ENCODE assay signal across 8 cellular contexts in genomic region chr2:199458806-199459285, GRCh38. TPM values are rescaled to one million over a fixed set of nuclear protein-coding genes. Genes with fewer than 3 reads are reported as not detected.
DNase-seq lines count a peak whose midpoint lies in the region; ATAC-seq and TF ChIP-seq lines count a peak whose summit lies in the region.

No MANE protein-coding gene starts in this region.

- peaks cover 43% of the 10 kb centered on the region for H3K79me2 ChIP-seq in OCI-LY7 (ENCODE audit: insufficient read depth, low read depth, low read length)

- H3K27me3 Mint-ChIP-seq in endothelial cell (ENCODE audit: unreplicated experiment) = peaks cover 18% of the 10 kb centered on the region

- H3K9me3 ChIP-seq in ES-I3 (ENCODE audit: control insufficient read depth, insufficient read depth, low read length) (no peaks in the 10 kb centered on the region), OCI-LY7 (ENCODE audit: low read length) (no peaks in the 10 kb centered on the region), ectodermal cell (ENCODE audit: control insufficient read depth, low read length) (no peaks in the 10 kb centered on the region), mucosa of rectum (ENCODE audit: control insufficient read depth in 2 of 2, low read length in 2 of 2) (no peaks in the 10 kb centered on the region)

- 0 to 1% methylated on average over 56 of the region's 56 CpGs for WGBS in ectodermal cell, 2 experiments

- peak overlapping the region; percentile 86 for H3K4me3 ChIP-seq in OCI-LY7 (ENCODE audit: low read depth, low read length, poor library complexity, severe bottlenecking)
- peak overlapping the region; percentile 60 for H3K4me3 ChIP-seq in ectodermal cell (ENCODE audit: insufficient read depth, low read depth, low read length)
- peak overlapping the region; percentile 91 to 97 for H3K4me3 ChIP-seq in mucosa of rectum (ENCODE audit: low read length in 2 of 2)

- H3K9me3 Mint-ChIP-seq in endothelial cell (ENCODE audit: unreplicated experiment) = no peaks in the 10 kb centered on the region

- no peak overlapping the region for H3K27ac Mint-ChIP-seq in endothelial cell (ENCODE audit: unreplicated experiment)

- H3K9me2 ChIP-seq in OCI-LY7 (ENCODE audit: insufficient read depth, low read length) = no peaks in the 10 kb centered on the region

- no peaks in the 10 kb centered on the region for H3K36me3 ChIP-seq in ES-I3 (ENCODE audit: insufficient read depth, low read length)
- peaks cover 13% of the 10 kb centered on the region for H3K36me3 ChIP-seq in OCI-LY7 (ENCODE audit: insufficient read depth, low read length)
- H3K36me3 ChIP-seq in ectodermal cell (ENCODE audit: control insufficient read depth, insufficient read depth, low read length) = no peaks in the 10 kb centered on the region
- peaks cover 0 to 4% of the 10 kb centered on the region in 2 donors for H3K36me3 ChIP-seq in mucosa of rectum (ENCODE audit: control insufficient read depth in 2 of 2, insufficient read depth in 2 of 2, low read length in 2 of 2)

- TF ChIP-seq CTCF in OCI-LY7 (conservative IDR thresholded peaks at IDR 0.05; ENCODE audit: low read length) = no peak
- TF ChIP-seq CTCF in endothelial cell (IDR thresholded peaks at IDR 0.05; ENCODE audit: unreplicated experiment) = no peak

- no TSS peak for BruUV-seq in OCI-LY7 (replicated peaks; lab: Mats Ljungman, UMichigan)

- peak overlapping the region; percentile 79 for H3K27ac ChIP-seq in OCI-LY7 (ENCODE audit: low read depth, low read length, poor library complexity, severe bottlenecking)
- peak overlapping the region; percentile 22 for H3K27ac ChIP-seq in ectodermal cell (ENCODE audit: insufficient read depth, low read depth, low read length, poor library complexity, severe bottlenecking)
- H3K27ac ChIP-seq in mucosa of rectum (ENCODE audit: low read depth in 2 of 2, low read length in 2 of 2) = peak overlapping the region; percentile 89 to 93

- H3K27me3 ChIP-seq in ectodermal cell (ENCODE audit: control insufficient read depth, insufficient read depth, low read length, poor library complexity, severe bottlenecking) = peaks cover 92% of the 10 kb centered on the region
- peaks cover 9 to 19% of the 10 kb centered on the region in 2 donors for H3K27me3 ChIP-seq in mucosa of rectum (ENCODE audit: control insufficient read depth in 2 of 2, insufficient read depth in 2 of 2, low read length in 2 of 2)

- H3K9ac ChIP-seq in ES-I3 (ENCODE audit: low read depth, low read length) (peak overlapping the region; percentile 88), mucosa of rectum (ENCODE audit: low read depth in 1 of 2, low read length in 2 of 2) (peak overlapping the region; percentile 85 to 95)

- no peaks in the 10 kb centered on the region for H3K36me3 Mint-ChIP-seq in endothelial cell (ENCODE audit: low read depth, unreplicated experiment)

- H2AFZ ChIP-seq in OCI-LY7 (ENCODE audit: low read length) = peak overlapping the region; percentile 91

- intact Hi-C loops in OCI-LY7 (cut with micrococcal nuclease; ENCODE audit: unreplicated experiment) = loop anchor here (5.0 kb wide), 2 partner anchors 547 to 762 kb away; no protein-coding TSS in a partner anchor

- H3K4me3 Mint-ChIP-seq in endothelial cell (ENCODE audit: unreplicated experiment) = no peak overlapping the region

- H3K4me2 ChIP-seq in OCI-LY7 (ENCODE audit: low read length) = peak overlapping the region; percentile 92

- peaks cover 3% of the 10 kb centered on the region; the same call in 1 of the 2 replicates for H4K20me1 ChIP-seq in OCI-LY7 (ENCODE audit: insufficient read depth, low read length)

- H3K4me1 Mint-ChIP-seq in endothelial cell (ENCODE audit: unreplicated experiment) = peaks cover 15% of the 10 kb centered on the region

- peaks cover 5% of the 10 kb centered on the region; the same call in 1 of the 2 replicates for H3K4me1 ChIP-seq in ES-I3 (ENCODE audit: insufficient read depth, low read length)
- peaks cover 40% of the 10 kb centered on the region for H3K4me1 ChIP-seq in OCI-LY7 (ENCODE audit: insufficient read depth, low read length, poor library complexity, severe bottlenecking)
- peaks cover 13% of the 10 kb centered on the region for H3K4me1 ChIP-seq in ectodermal cell (ENCODE audit: control insufficient read depth, insufficient read depth, low read length)
- peaks cover 4 to 6% of the 10 kb centered on the region in 2 donors for H3K4me1 ChIP-seq in mucosa of rectum (ENCODE audit: control insufficient read depth in 2 of 2, insufficient read depth in 2 of 2, low read length in 2 of 2)

- ATAC-seq in GM21825 (IDR thresholded peaks at IDR 0.05; ENCODE audit: unreplicated experiment) = peak; percentile 31

- DNase-seq in OCI-LY7 (ENCODE audit: low spot score) (peak; percentile 80), endothelial cell (ENCODE audit: low spot score) (no peak), ecto neural progenitor cell (ENCODE audit: low spot score) (no peak), DMS114 treated with DMSO at 0.1 percent for 48 hours (lab: John Stamatoyannopoulos, UW; ENCODE audit: unreplicated experiment) (no peak)

- POLR2A ChIA-PET in OCI-LY7 (lab: Charles Lee) = interaction anchor here (0.6 to 0.8 kb wide), 3 partner anchors 23 to 547 kb away, joined by 3 read pairs; no protein-coding TSS in a partner anchor

- CTCF ChIA-PET in OCI-LY7 (lab: Charles Lee; ENCODE audit: unreplicated experiment) = interaction anchor here (0.6 kb wide), 1 partner anchor 1431 kb away, joined by 5 read pairs; no protein-coding TSS in a partner anchor

RNA-seq across cellular contexts. Expression of gene SATB2, which starts 1.1 kb away (rescaled TPM):
- 26.1 and 30.7 TPM in 2 replicates for total RNA-seq in OCI-LY7 (2014; rRNA removed; shearing (Covaris generic))
- total RNA-seq in OCI-LY7 (2022) (15.9 and 26.7 TPM in 2 replicates), endothelial cell (ENCODE audit: unreplicated experiment) (3.8 TPM)
- polyA plus RNA-seq in ectodermal cell (2013, experiment 1 of 4) = 6.3 TPM
- 5.6 TPM for polyA plus RNA-seq in ectodermal cell (2013, experiment 2 of 4)
- 4.8 TPM for polyA plus RNA-seq in ectodermal cell (2013, experiment 3 of 4)
- polyA plus RNA-seq in ectodermal cell (2013, experiment 4 of 4) = 5.8 TPM

Comparison
In these comparisons a context has a peak if more than half of its experiments do, and no peak if none do; other contexts are left out.
1. H3K27ac ChIP-seq: peak in every context shown above with its lines; median percentile 91 in mucosa of rectum; 79 in OCI-LY7; 22 in ectodermal cell.